In the genomic region with DNA sequence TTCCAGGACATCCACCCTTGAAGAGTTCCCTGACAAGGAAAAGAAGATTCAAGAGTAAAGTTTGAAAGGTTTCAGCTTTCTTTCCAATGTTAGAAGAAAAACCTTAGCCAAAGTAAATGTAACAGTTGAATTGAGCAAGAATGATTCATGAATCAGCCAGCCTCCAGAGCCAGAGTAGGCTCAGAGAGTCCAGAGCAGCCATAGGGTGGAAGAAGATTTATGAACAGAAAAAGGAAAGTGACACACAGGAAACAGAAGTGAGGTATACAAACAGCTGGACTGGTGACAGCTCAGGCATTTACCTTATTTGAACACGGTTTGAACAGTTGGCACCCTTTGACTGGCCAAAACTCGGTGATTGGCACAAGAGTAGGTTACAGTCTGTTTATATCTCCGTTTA, we compare ENCODE assay signal across 14 cellular contexts.
DNase-seq lines count a peak whose midpoint lies in the region; ATAC-seq and TF ChIP-seq lines count a peak whose summit lies in the region.
"Had no signal": no experiment of that assay in that cellular context is flagged by ENCODE, and none has a peak within 500 bp of the region (broad histone marks: within the 10 kb centered on the region; RNA-seq: fewer than 3 reads in every experiment).

No MANE protein-coding gene starts in this region.

- TF ChIP-seq CTCF in AG04450 (IDR thresholded peaks at IDR 0.05; ENCODE audit: low read depth, low read length) (no peak), HFFc6 (IDR thresholded peaks at IDR 0.05) (no peak), left ventricle myocardium inferior (IDR thresholded peaks at IDR 0.05; ENCODE audit: borderline replicate concordance) (no peak), natural killer cell (IDR thresholded peaks at IDR 0.05) (no peak)

- H3K4me1 Mint-ChIP-seq in HFFc6 (ENCODE audit: low read depth) (peaks cover 27% of the 10 kb centered on the region), natural killer cell (peaks cover 4% of the 10 kb centered on the region in 2 donors)
- H3K4me1 Mint-ChIP-seq: stimulated activated naive CD8-positive, alpha-beta T cell treated with anti-CD3 and anti-CD28 coated beads, Interleukin-15, amount 100 ng/mL, for 72 hours had no signal

- no peak overlapping the region for H3K4me3 ChIP-seq in AG04450 (ENCODE audit: low read depth, low read length)
- H3K4me3 ChIP-seq in adipocyte (ENCODE audit: low read length), result no peak overlapping the region
- H3K4me3 ChIP-seq in left ventricle myocardium inferior, result no peak overlapping the region
- H3K4me3 ChIP-seq: adrenal gland; BLaER1 treated with 17β-estradiol and CSF1 and Interleukin-3, amounts not matched to agents 10 nM and 100 nM; mucosa of descending colon; SJCRH30 had no signal

- intact Hi-C loops in left ventricle myocardium inferior (cut with micrococcal nuclease), result loop anchor here (10.0 kb wide), 1 partner anchor 104 kb away; no protein-coding TSS in a partner anchor
- intact Hi-C loops in natural killer cell (cut with micrococcal nuclease), result loop anchor here (10.0 kb wide), 2 partner anchors 534 to 1424 kb away; no protein-coding TSS in a partner anchor

- H3K36me3 ChIP-seq in adipocyte (ENCODE audit: control insufficient read depth, insufficient read depth, low read length, severe bottlenecking) (no peaks in the 10 kb centered on the region), left ventricle myocardium inferior (no peaks in the 10 kb centered on the region)
- H3K36me3 ChIP-seq: adrenal gland; BLaER1 treated with 17β-estradiol and CSF1 and Interleukin-3, amounts not matched to agents 10 nM and 100 nM; SJCRH30 had no signal

- DNase-seq in AG04450 (ENCODE audit: low read depth, low spot score) (peak; percentile 27), HFFc6 (peak; percentile 64), adipocyte (ENCODE audit: low read depth) (peak; percentile 87), left ventricle myocardium inferior (no peak), natural killer cell (no peak), NCI-H524 treated with DMSO at 0.1 percent for 48 hours (lab: John Stamatoyannopoulos, UW) (no peak), DMS53 (lab: John Stamatoyannopoulos, UW) (no peak)
- DNase-seq in activated CD4-positive, CD25-positive, alpha-beta regulatory T cell treated with anti-CD3 and anti-CD28 coated beads, Interleukin-2, amount 50 U/mL, for 72 hours, result no peak
- DNase-seq: adrenal gland; mucosa of descending colon; NCI-H2171; stimulated activated naive CD8-positive, alpha-beta T cell treated with anti-CD3 and anti-CD28 coated beads, Interleukin-15, amount 100 ng/mL, for 72 hours had no signal

- H3K36me3 Mint-ChIP-seq in HFFc6 (ENCODE audit: low read depth) (peaks cover 7% of the 10 kb centered on the region; the same call in 1 of the 2 replicates), natural killer cell (no peaks in the 10 kb centered on the region)

- no peak overlapping the region; the same call in 1 of the 2 replicates for H3K27ac Mint-ChIP-seq in HFFc6
- H3K27ac Mint-ChIP-seq in natural killer cell, result no peak overlapping the region

- H3K4me3 Mint-ChIP-seq in HFFc6 (no peak overlapping the region), natural killer cell (no peak overlapping the region)
- H3K4me3 Mint-ChIP-seq: stimulated activated naive CD8-positive, alpha-beta T cell treated with anti-CD3 and anti-CD28 coated beads, Interleukin-15, amount 100 ng/mL, for 72 hours had no signal

- no peak for ATAC-seq in natural killer cell

- CTCF ChIA-PET in AG04450 (lab: Charles Lee), result interaction anchor here (0.8 to 12.6 kb wide), 13 partner anchors 9 to 1421 kb away, joined by 3 to 141 read pairs (median 13); no protein-coding TSS in a partner anchor

- H3K9me3 ChIP-seq in AG04450 (ENCODE audit: control insufficient read depth, insufficient read depth, low read length) (no peaks in the 10 kb centered on the region; the same call in 1 of the 2 replicates), adipocyte (ENCODE audit: control insufficient read depth, low read length) (peaks cover 7% of the 10 kb centered on the region), left ventricle myocardium inferior (replicated peaks) (peaks cover 9% of the 10 kb centered on the region)
- H3K9me3 ChIP-seq: adrenal gland, mucosa of descending colon, SJCRH30 had no signal

- no peak overlapping the region for H3K9ac ChIP-seq in adipocyte (ENCODE audit: low read length)

- H3K4me1 ChIP-seq in adipocyte (ENCODE audit: control insufficient read depth, insufficient read depth, low read length) (peaks cover 8% of the 10 kb centered on the region), left ventricle myocardium inferior (peaks cover 7% of the 10 kb centered on the region)
- H3K4me1 ChIP-seq: adrenal gland, SJCRH30 had no signal

- POLR2A ChIA-PET in AG04450 (lab: Yijun Ruan, JAX), result no interaction called here

- H3K27me3 Mint-ChIP-seq in HFFc6 (ENCODE audit: insufficient read depth), result peaks cover 11% of the 10 kb centered on the region
- H3K27me3 Mint-ChIP-seq in natural killer cell (ENCODE audit: low read depth in 2 of 2), result peaks cover 10 to 12% of the 10 kb centered on the region in 2 donors
- H3K27me3 Mint-ChIP-seq: stimulated activated naive CD8-positive, alpha-beta T cell treated with anti-CD3 and anti-CD28 coated beads, Interleukin-15, amount 100 ng/mL, for 72 hours had no signal

- H3K27me3 ChIP-seq in AG04450 (ENCODE audit: control insufficient read depth, insufficient read depth, low read length) (no peaks in the 10 kb centered on the region), adipocyte (replicated peaks; ENCODE audit: control insufficient read depth, insufficient read depth, low read length) (no peaks in the 10 kb centered on the region), left ventricle myocardium inferior (ENCODE audit: low read depth) (no peaks in the 10 kb centered on the region)
- H3K27me3 ChIP-seq: adrenal gland; BLaER1 treated with 17β-estradiol and CSF1 and Interleukin-3, amounts not matched to agents 10 nM and 100 nM; SJCRH30 had no signal

- H3K27ac ChIP-seq in AG04450 (ENCODE audit: low read depth, low read length) (no peak overlapping the region), left ventricle myocardium inferior (replicated peaks) (peak overlapping the region; percentile 48)
- H3K27ac ChIP-seq: adrenal gland; BLaER1 treated with 17β-estradiol and CSF1 and Interleukin-3, amounts not matched to agents 10 nM and 100 nM; SJCRH30 had no signal

- H3K9me3 Mint-ChIP-seq in HFFc6 (peaks cover 18% of the 10 kb centered on the region; the same call in 1 of the 2 replicates), natural killer cell (no peaks in the 10 kb centered on the region)

Comparison
In these comparisons a context has a peak if more than half of its experiments do, and no peak if none do; other contexts are left out.
1. DNase-seq: peak in AG04450 (single experiment), HFFc6 (single experiment) and adipocyte (single experiment); none in left ventricle myocardium inferior (single experiment), natural killer cell (single experiment), NCI-H524 treated with DMSO at 0.1 percent for 48 hours (single experiment), activated CD4-positive, CD25-positive, alpha-beta regulatory T cell treated with anti-CD3 and anti-CD28 coated beads, Interleukin-2, amount 50 U/mL, for 72 hours (single experiment) and DMS53 (single experiment).